ENCODE assay signal across 23 cellular contexts in genomic region chr20:41533537-41534136, GRCh38.
DNase-seq lines count a peak whose midpoint lies in the region; ATAC-seq and TF ChIP-seq lines count a peak whose summit lies in the region.
"Had no signal": no experiment of that assay in that cellular context is flagged by ENCODE, and none has a peak within 500 bp of the region (broad histone marks: within the 10 kb centered on the region; RNA-seq: fewer than 3 reads in every experiment).

No MANE protein-coding gene starts in this region.

- peak overlapping the region; percentile 75 for H3K27ac ChIP-seq in 22Rv1
- H3K27ac ChIP-seq: neural progenitor cell, psoas muscle, SJSA1, uterus had no signal

- peak; percentile 95 for ATAC-seq in left colon
- no peak for ATAC-seq in activated naive CD4-positive, alpha-beta T cell treated with anti-CD3 and anti-CD28 coated beads, Interleukin-2, amount 50 U/mL, for 72 hours
- ATAC-seq: activated CD8-positive, alpha-beta memory T cell treated with anti-CD3 and anti-CD28 coated beads, Interleukin-2, amount 10 ng/mL, durations not matched to agents 7 days and 5 days; psoas muscle had no signal

- peak overlapping the region in 1 of 2 donors; percentile 4 for H3K27ac Mint-ChIP-seq in activated naive CD4-positive, alpha-beta T cell treated with anti-CD3 and anti-CD28 coated beads, Interleukin-2, amount 50 U/mL, for 72 hours
- H3K27ac Mint-ChIP-seq in mesothelial cell of epicardium: no peak overlapping the region
- H3K27ac Mint-ChIP-seq: activated CD4-positive, alpha-beta T cell treated with anti-CD3 and anti-CD28 coated beads, Interleukin-2, amount 10 ng/mL, durations not matched to agents 24 days and 14 days; activated CD8-positive, alpha-beta memory T cell treated with anti-CD3 and anti-CD28 coated beads, Interleukin-2, amount 10 ng/mL, durations not matched to agents 7 days and 5 days; activated naive CD8-positive, alpha-beta T cell treated with anti-CD3 and anti-CD28 coated beads, Interleukin-2, amount 10 ng/mL, durations not matched to agents 7 days and 5 days; neural progenitor cell had no signal

- H3K36me3 Mint-ChIP-seq in activated naive CD4-positive, alpha-beta T cell treated with anti-CD3 and anti-CD28 coated beads, Interleukin-2, amount 50 U/mL, for 72 hours: peaks cover 0 to 12% of the 10 kb centered on the region in 2 donors
- H3K36me3 Mint-ChIP-seq in mesothelial cell of epicardium: peaks cover 24% of the 10 kb centered on the region

- intact Hi-C loops in left colon (cut with DNase I, micrococcal nuclease): no loop called here

- H3K9me3 Mint-ChIP-seq in activated naive CD4-positive, alpha-beta T cell treated with anti-CD3 and anti-CD28 coated beads, Interleukin-2, amount 50 U/mL, for 72 hours: peaks cover 0 to 5% of the 10 kb centered on the region in 2 donors
- peaks cover 7% of the 10 kb centered on the region for H3K9me3 Mint-ChIP-seq in mesothelial cell of epicardium
- H3K9me3 Mint-ChIP-seq: activated CD4-positive, alpha-beta T cell treated with anti-CD3 and anti-CD28 coated beads, Interleukin-2, amount 10 ng/mL, durations not matched to agents 24 days and 14 days; central memory CD8-positive, alpha-beta T cell had no signal

- H3K4me3 Mint-ChIP-seq in mesothelial cell of epicardium: no peak overlapping the region
- H3K4me3 Mint-ChIP-seq: activated CD4-positive, alpha-beta T cell treated with anti-CD3 and anti-CD28 coated beads, Interleukin-2, amount 10 ng/mL, durations not matched to agents 24 days and 14 days; activated CD8-positive, alpha-beta memory T cell treated with anti-CD3 and anti-CD28 coated beads, Interleukin-2, amount 10 ng/mL, durations not matched to agents 7 days and 5 days; activated naive CD8-positive, alpha-beta T cell treated with anti-CD3 and anti-CD28 coated beads, Interleukin-2, amount 10 ng/mL, durations not matched to agents 7 days and 5 days; activated T-helper 1 cell treated with anti-CD3 and anti-CD28 coated beads, Interleukin-12 subunit alpha, Interleukin-12 subunit beta, Interleukin-2, Interleukin-4 antibody, amounts not matched to agents 30 ng/mL and 10 ng/mL and 1 ng/mL, durations not matched to agents 14 hours and 24 hours and 36 hours; central memory CD8-positive, alpha-beta T cell; neural progenitor cell had no signal

- in situ Hi-C loops in G401 (cut with HindIII; ENCODE audit: low sequenced_read_pairs): no loop called here

- no peaks in the 10 kb centered on the region for H3K27me3 Mint-ChIP-seq in mesothelial cell of epicardium (ENCODE audit: low read depth)
- H3K27me3 Mint-ChIP-seq: activated CD4-positive, alpha-beta T cell treated with anti-CD3 and anti-CD28 coated beads, Interleukin-2, amount 10 ng/mL, durations not matched to agents 24 days and 14 days; activated CD8-positive, alpha-beta memory T cell treated with anti-CD3 and anti-CD28 coated beads, Interleukin-2, amount 10 ng/mL, durations not matched to agents 7 days and 5 days; activated naive CD8-positive, alpha-beta T cell treated with anti-CD3 and anti-CD28 coated beads, Interleukin-2, amount 10 ng/mL, durations not matched to agents 7 days and 5 days; central memory CD8-positive, alpha-beta T cell had no signal

- peaks cover 16% of the 10 kb centered on the region for H3K4me1 Mint-ChIP-seq in mesothelial cell of epicardium
- H3K4me1 Mint-ChIP-seq: activated CD4-positive, alpha-beta T cell treated with anti-CD3 and anti-CD28 coated beads, Interleukin-2, amount 10 ng/mL, durations not matched to agents 24 days and 14 days; activated CD8-positive, alpha-beta memory T cell treated with anti-CD3 and anti-CD28 coated beads, Interleukin-2, amount 10 ng/mL, durations not matched to agents 7 days and 5 days; activated naive CD8-positive, alpha-beta T cell treated with anti-CD3 and anti-CD28 coated beads, Interleukin-2, amount 10 ng/mL, durations not matched to agents 7 days and 5 days; neural progenitor cell had no signal

- TF ChIP-seq CTCF in 22Rv1 (IDR thresholded peaks at IDR 0.05): no peak
- TF ChIP-seq CTCF in mesothelial cell of epicardium (IDR thresholded peaks at IDR 0.05; ENCODE audit: unreplicated experiment): no peak

- DNase-seq in G401 (ENCODE audit: low spot score): peak; percentile 30
- DNase-seq in NCI-H345 treated with DMSO at 0.1 percent for 48 hours (lab: John Stamatoyannopoulos, UW; ENCODE audit: unreplicated experiment): peak; percentile 89
- DNase-seq in left colon: peak in 1 of 2 donors; percentile 46
- no peak for DNase-seq in activated naive CD4-positive, alpha-beta T cell treated with anti-CD3 and anti-CD28 coated beads, Interleukin-2, amount 50 U/mL, for 72 hours (ENCODE audit: low spot score in 2 of 2)
- DNase-seq in activated CD8-positive, alpha-beta memory T cell treated with anti-CD3 and anti-CD28 coated beads, Interleukin-2, amount 50 U/mL, for 48 hours: no peak
- no peak for DNase-seq in mesothelial cell of epicardium (ENCODE audit: low spot score in 2 of 2, unreplicated experiment in 2 of 2)
- DNase-seq in GM19238 (ENCODE audit: insufficient read length, low spot score): no peak
- DNase-seq: activated CD4-positive, alpha-beta T cell treated with anti-CD3 and anti-CD28 coated beads, Interleukin-2, amount 10 ng/mL, durations not matched to agents 24 days and 14 days; activated CD8-positive, alpha-beta memory T cell treated with anti-CD3 and anti-CD28 coated beads, Interleukin-2, amount 10 ng/mL, durations not matched to agents 7 days and 5 days; activated naive CD8-positive, alpha-beta T cell treated with anti-CD3 and anti-CD28 coated beads, Interleukin-2, amount 10 ng/mL, durations not matched to agents 7 days and 5 days; DMS 273 treated with DMSO at 0.1 percent for 48 hours; erythroblast; foreskin fibroblast; HCEC 1CT; KG1; NCI-H526 treated with DMSO at 0.1 percent for 48 hours; psoas muscle; uterus had no signal

Comparison
In these comparisons a context has a peak if more than half of its experiments do, and no peak if none do; other contexts are left out.
1. DNase-seq: peak in G401 (single experiment) and NCI-H345 treated with DMSO at 0.1 percent for 48 hours (single experiment); none in activated naive CD4-positive, alpha-beta T cell treated with anti-CD3 and anti-CD28 coated beads, Interleukin-2, amount 50 U/mL, for 72 hours (0 of 2), activated CD8-positive, alpha-beta memory T cell treated with anti-CD3 and anti-CD28 coated beads, Interleukin-2, amount 50 U/mL, for 48 hours (single experiment), mesothelial cell of epicardium (0 of 2) and GM19238 (single experiment).